4 cellular contexts compared by ENCODE assay signal in the genomic region with DNA sequence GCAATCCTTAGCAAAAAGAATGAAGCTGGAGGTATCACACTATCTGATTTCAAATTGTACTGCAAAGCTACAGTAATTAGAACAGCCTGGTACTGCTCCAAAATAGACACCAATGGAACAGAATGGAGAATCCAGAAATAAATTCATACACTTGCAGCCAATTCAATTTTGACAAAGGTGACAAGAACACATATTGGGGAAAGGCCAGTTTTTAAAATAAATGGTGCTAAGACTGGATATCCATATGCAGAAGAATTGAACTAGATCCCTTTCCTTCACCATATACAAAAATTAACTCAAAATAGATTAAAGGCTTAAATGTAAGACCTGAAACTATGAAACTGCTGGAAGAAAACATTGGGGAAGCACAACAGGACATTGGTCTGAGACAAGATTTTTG.
"Had no signal": no experiment of that assay in that cellular context is flagged by ENCODE, and none has a peak within 500 bp of the region (broad histone marks: within the 10 kb centered on the region; RNA-seq: fewer than 3 reads in every experiment).

No MANE protein-coding gene starts in this region.

- DNase-seq: IMR-90, KBM-7 had no signal

- ATAC-seq: HepG2, K562 had no signal
